In genomic region chr7:151005566-151005965, GRCh38 we compare ENCODE assay signal across 1 cellular context.
TF ChIP-seq lines count a peak whose summit lies in the region.

No MANE protein-coding gene starts in this region.

TF ChIP-seq in HepG2, 621 proteins besides CTCF, POLR2A, EP300 and RAD21 (continued from another document and continues in another):
- TF ChIP-seq ZNF142 (CRISPR knock-in tag; IDR thresholded peaks at IDR 0.05) (no peak), REST (IDR thresholded peaks at IDR 0.05; ENCODE audit: borderline replicate concordance in 1 of 2, low read depth in 1 of 2, low read length in 2 of 2) (no peak), ZSCAN25 (CRISPR knock-in tag; IDR thresholded peaks at IDR 0.05) (no peak), ZSCAN21 (CRISPR knock-in tag; IDR thresholded peaks at IDR 0.05; ENCODE audit: borderline replicate concordance) (no peak), NFYC (CRISPR knock-in tag; IDR thresholded peaks at IDR 0.05) (no peak), HNF4A (CRISPR knock-in tag; IDR thresholded peaks at IDR 0.05) (peak; percentile 73), ZNF609 (CRISPR knock-in tag; IDR thresholded peaks at IDR 0.05; ENCODE audit: borderline replicate concordance) (peak; percentile 36; the same call in 1 of the 2 replicates), ZFP91 (CRISPR knock-in tag; IDR thresholded peaks at IDR 0.05; ENCODE audit: borderline replicate concordance) (0 out of 2 replicates have a peak, but pooled peaks have one; percentile 38), ZNF530 (CRISPR knock-in tag; IDR thresholded peaks at IDR 0.05; ENCODE audit: low read depth) (no peak), MYC (CRISPR knock-in tag; IDR thresholded peaks at IDR 0.05; ENCODE audit: borderline replicate concordance) (no peak), ASH2L (IDR thresholded peaks at IDR 0.05; ENCODE audit: insufficient read length, low read depth, low read length) (peak; percentile 22), CHD4 (IDR thresholded peaks at IDR 0.05; ENCODE audit: borderline replicate concordance, low read length) (no peak), ZNF101 (CRISPR knock-in tag; IDR thresholded peaks at IDR 0.05; ENCODE audit: borderline replicate concordance, low read depth) (no peak), ZNF570 (CRISPR knock-in tag; IDR thresholded peaks at IDR 0.05; ENCODE audit: borderline replicate concordance) (no peak), ZBTB39 (CRISPR knock-in tag; IDR thresholded peaks at IDR 0.05) (no peak), SOX5 (CRISPR knock-in tag; IDR thresholded peaks at IDR 0.05; ENCODE audit: borderline replicate concordance) (peak; percentile 20; the same call in 1 of the 2 replicates), CREM (IDR thresholded peaks at IDR 0.05) (no peak), CREM (CRISPR knock-in tag; IDR thresholded peaks at IDR 0.05) (no peak), ZNF496 (CRISPR knock-in tag; IDR thresholded peaks at IDR 0.05; ENCODE audit: insufficient replicate concordance) (no peak), ZSCAN12 (CRISPR knock-in tag; IDR thresholded peaks at IDR 0.05) (no peak), ZBTB34 (CRISPR knock-in tag; IDR thresholded peaks at IDR 0.05) (no peak), MLXIP (CRISPR knock-in tag; IDR thresholded peaks at IDR 0.05; ENCODE audit: borderline replicate concordance) (no peak), ZNF7 (CRISPR knock-in tag; IDR thresholded peaks at IDR 0.05) (peak; percentile 88), GTF2F1 (IDR thresholded peaks at IDR 0.05; ENCODE audit: low read length) (no peak), ZNF441 (CRISPR knock-in tag; IDR thresholded peaks at IDR 0.05; ENCODE audit: borderline replicate concordance) (no peak), SAFB2 (CRISPR knock-in tag; IDR thresholded peaks at IDR 0.05; ENCODE audit: borderline replicate concordance, low read depth) (no peak), ZBTB21 (CRISPR knock-in tag; IDR thresholded peaks at IDR 0.05) (no peak), RCOR2 (CRISPR knock-in tag; IDR thresholded peaks at IDR 0.05) (peak; percentile 69; the same call in 1 of the 2 replicates), GATAD2A (CRISPR knock-in tag; IDR thresholded peaks at IDR 0.05) (peak; percentile 62), NKX3-1 (CRISPR knock-in tag; IDR thresholded peaks at IDR 0.05) (no peak), RXRB (CRISPR knock-in tag; IDR thresholded peaks at IDR 0.05; ENCODE audit: borderline replicate concordance) (peak; percentile 52; the same call in 1 of the 2 replicates), NONO (IDR thresholded peaks at IDR 0.05) (no peak), NONO (CRISPR knock-in tag; conservative IDR thresholded peaks at IDR 0.05) (0 out of 2 replicates have a peak, but pooled peaks have one; percentile 34), SRY (CRISPR knock-in tag; IDR thresholded peaks at IDR 0.05) (no peak), ZFY (CRISPR knock-in tag; IDR thresholded peaks at IDR 0.05) (0 out of 2 replicates have a peak, but pooled peaks have one; percentile 20), ZNF543 (CRISPR knock-in tag; IDR thresholded peaks at IDR 0.05) (0 out of 2 replicates have a peak, but pooled peaks have one; percentile 27), HOXA3 (CRISPR knock-in tag; IDR thresholded peaks at IDR 0.05) (peak; percentile 25; the same call in 1 of the 2 replicates)
